Comparison of ENCODE assay signal across 1 cellular context in genomic region chr19:3721131-3721899, GRCh38.
TF ChIP-seq lines count a peak whose summit lies in the region.

No MANE protein-coding gene starts in this region.

TF ChIP-seq in HepG2, 621 proteins besides CTCF, POLR2A, EP300 and RAD21 (continued from another document and continues in another):
- TF ChIP-seq AHDC1 (CRISPR knock-in tag; IDR thresholded peaks at IDR 0.05; ENCODE audit: borderline replicate concordance) (no peak), RXRB (CRISPR knock-in tag; IDR thresholded peaks at IDR 0.05; ENCODE audit: borderline replicate concordance) (0 out of 2 replicates have a peak, but pooled peaks have one; percentile 8), ZNF678 (CRISPR knock-in tag; IDR thresholded peaks at IDR 0.05) (no peak), ZNF577 (CRISPR knock-in tag; IDR thresholded peaks at IDR 0.05; ENCODE audit: borderline replicate concordance, low read depth) (no peak), DRAP1 (CRISPR knock-in tag; IDR thresholded peaks at IDR 0.05) (no peak), ZNF280B (CRISPR knock-in tag; IDR thresholded peaks at IDR 0.05; ENCODE audit: borderline replicate concordance) (no peak), ZNF672 (CRISPR knock-in tag; IDR thresholded peaks at IDR 0.05) (no peak), ATF1 (CRISPR knock-in tag; IDR thresholded peaks at IDR 0.05) (no peak), CSRNP1 (CRISPR knock-in tag; IDR thresholded peaks at IDR 0.05) (no peak), ELF3 (CRISPR knock-in tag; IDR thresholded peaks at IDR 0.05) (peak; percentile 59), CENPT (CRISPR knock-in tag; IDR thresholded peaks at IDR 0.05; ENCODE audit: low read depth) (0 out of 2 replicates have a peak, but pooled peaks have one; percentile 44), BCL6 (CRISPR knock-in tag; IDR thresholded peaks at IDR 0.05) (no peak), HMGXB3 (CRISPR knock-in tag; IDR thresholded peaks at IDR 0.05; ENCODE audit: borderline replicate concordance) (0 out of 2 replicates have a peak, but pooled peaks have one; percentile 23), ZNF281 (CRISPR knock-in tag; IDR thresholded peaks at IDR 0.05; ENCODE audit: borderline replicate concordance) (peak; percentile 47; the same call in 1 of the 2 replicates), KMT2A (CRISPR knock-in tag; IDR thresholded peaks at IDR 0.05) (0 out of 2 replicates have a peak, but pooled peaks have one; percentile 36), ATF7-NPFF (CRISPR knock-in tag; IDR thresholded peaks at IDR 0.05; ENCODE audit: low read depth) (no peak), ZNF660 (CRISPR knock-in tag; IDR thresholded peaks at IDR 0.05; ENCODE audit: borderline replicate concordance, low read depth) (no peak), SKIL (CRISPR knock-in tag; IDR thresholded peaks at IDR 0.05; ENCODE audit: borderline replicate concordance) (no peak), ZNF512B (CRISPR knock-in tag; IDR thresholded peaks at IDR 0.05; ENCODE audit: borderline replicate concordance) (no peak), IRX3 (CRISPR knock-in tag; IDR thresholded peaks at IDR 0.05; ENCODE audit: borderline replicate concordance, low read depth) (no peak), BRD4 (CRISPR knock-in tag; IDR thresholded peaks at IDR 0.05) (no peak), ZNF431 (CRISPR knock-in tag; IDR thresholded peaks at IDR 0.05; ENCODE audit: borderline replicate concordance, low read depth) (no peak), ZNF232 (CRISPR knock-in tag; IDR thresholded peaks at IDR 0.05; ENCODE audit: borderline replicate concordance) (peak; percentile 51; the same call in 1 of the 2 replicates), ZNF205 (CRISPR knock-in tag; IDR thresholded peaks at IDR 0.05) (no peak), ZNF737 (CRISPR knock-in tag; IDR thresholded peaks at IDR 0.05; ENCODE audit: borderline replicate concordance) (no peak), ZNF547 (CRISPR knock-in tag; IDR thresholded peaks at IDR 0.05) (no peak), MTERF4 (CRISPR knock-in tag; IDR thresholded peaks at IDR 0.05) (no peak), SMAD9 (CRISPR knock-in tag; IDR thresholded peaks at IDR 0.05) (no peak)
